1 cellular context compared by ENCODE assay signal in genomic region chr2:69692424-69692823, GRCh38.
TF ChIP-seq lines count a peak whose summit lies in the region.

No MANE protein-coding gene starts in this region.

TF ChIP-seq in SK-N-SH treated with all-trans-retinoic acid at 6 μM for 48 hours, 23 proteins besides CTCF, POLR2A, EP300 and RAD21 (continued from another document):
- TF ChIP-seq ZNF8 (CRISPR knock-in tag; IDR thresholded peaks at IDR 0.05) (no peak), BACH2 (CRISPR knock-in tag; IDR thresholded peaks at IDR 0.05; ENCODE audit: borderline replicate concordance) (no peak), GLIS3 (CRISPR knock-in tag; IDR thresholded peaks at IDR 0.05) (no peak), ZFP3 (CRISPR knock-in tag; IDR thresholded peaks at IDR 0.05) (no peak), CSRNP3 (CRISPR knock-in tag; IDR thresholded peaks at IDR 0.05) (no peak), POU6F1 (CRISPR knock-in tag; IDR thresholded peaks at IDR 0.05; ENCODE audit: borderline replicate concordance, low read depth) (no peak), ISL1 (CRISPR knock-in tag; IDR thresholded peaks at IDR 0.05) (no peak), ESRRG (CRISPR knock-in tag; IDR thresholded peaks at IDR 0.05) (no peak)
